ENCODE assay signal across 8 cellular contexts in genomic region chr18:54392621-54393023, GRCh38. TPM values are rescaled to one million over a fixed set of nuclear protein-coding genes. Genes with fewer than 3 reads are reported as not detected.
DNase-seq lines count a peak whose midpoint lies in the region; ATAC-seq, FAIRE-seq and TF ChIP-seq lines count a peak whose summit lies in the region.

No MANE protein-coding gene starts in this region.

- TF ChIP-seq EP300 in HepG2 (IDR thresholded peaks at IDR 0.05; ENCODE audit: low read depth in 2 of 2, low read length in 2 of 2) (no peak), HepG2 (CRISPR knock-in tag; IDR thresholded peaks at IDR 0.05; ENCODE audit: borderline replicate concordance) (no peak)

- intact Hi-C loops in mammary epithelial cell (cut with micrococcal nuclease): loop anchor here (1.0 to 2.0 kb wide), 3 partner anchors 52 to 279 kb away; no protein-coding TSS in a partner anchor
- intact Hi-C loops in HepG2 (cut with micrococcal nuclease; ENCODE audit: unreplicated experiment): loop anchor here (1.0 kb wide), 1 partner anchor 279 kb away; no protein-coding TSS in a partner anchor
- intact Hi-C loops in vagina (cut with DNase I): no loop called here

- peaks cover 2% of the 10 kb centered on the region for H3K27me3 ChIP-seq in mammary epithelial cell (ENCODE audit: insufficient read depth, low read length)
- H3K27me3 ChIP-seq in HepG2 (ENCODE audit: control insufficient read depth in 1 of 2, insufficient read depth in 2 of 2, low read length in 2 of 2): no peaks in the 10 kb centered on the region; a peak in 1 of 5 replicates
- H3K27me3 ChIP-seq in vagina: no peaks in the 10 kb centered on the region

- no peak overlapping the region for H3K27ac ChIP-seq in mammary epithelial cell (ENCODE audit: insufficient read depth, low read depth, low read length)
- H3K27ac ChIP-seq in HepG2 (ENCODE audit: extremely low read length, insufficient read depth, low read length): no peak overlapping the region
- H3K27ac ChIP-seq in vagina: no peak overlapping the region

- TF ChIP-seq CTCF in mammary epithelial cell (conservative IDR thresholded peaks at IDR 0.05 in 1 of 2, IDR thresholded peaks at IDR 0.05 in 1 of 2; ENCODE audit: extremely low read depth in 1 of 2, insufficient read depth in 1 of 2, low read depth in 1 of 2, low read length in 2 of 2) (peak; percentile 68 to 72), HepG2 (CRISPR knock-in tag; IDR thresholded peaks at IDR 0.05) (peak; percentile 66), vagina (IDR thresholded peaks at IDR 0.05) (peak in 2 of 3 experiments; percentile 8 to 44)

- H2AFZ ChIP-seq in mammary epithelial cell (ENCODE audit: low read depth, low read length) (no peak overlapping the region), HepG2 (ENCODE audit: low read length) (no peak overlapping the region)

- peak; percentile 44 for ATAC-seq in GM21381 (IDR thresholded peaks at IDR 0.05; ENCODE audit: unreplicated experiment)
- peak; percentile 64 for ATAC-seq in HepG2

- H3K36me3 Mint-ChIP-seq in activated T-cell treated with anti-CD3 and anti-CD28 coated beads, Interleukin-2, amount 50 U/mL, for 24 hours (ENCODE audit: low read depth): no peaks in the 10 kb centered on the region

- peaks cover 16% of the 10 kb centered on the region for H3K4me1 ChIP-seq in mammary epithelial cell (ENCODE audit: insufficient read depth, low read length)
- peaks cover 24% of the 10 kb centered on the region for H3K4me1 ChIP-seq in HepG2 (ENCODE audit: insufficient read depth, low read length)
- no peaks in the 10 kb centered on the region for H3K4me1 ChIP-seq in vagina

- POLR2A ChIA-PET in HepG2 (lab: Yijun Ruan, JAX): no interaction called here

- H3K79me2 ChIP-seq in mammary epithelial cell (ENCODE audit: insufficient read depth, low read length) (no peaks in the 10 kb centered on the region), HepG2 (ENCODE audit: insufficient read depth, low read length) (no peaks in the 10 kb centered on the region)

- H3K9me3 Mint-ChIP-seq in activated T-cell treated with anti-CD3 and anti-CD28 coated beads, Interleukin-2, amount 50 U/mL, for 24 hours: no peaks in the 10 kb centered on the region

- WGBS in mammary epithelial cell (ENCODE audit: low coverage, missing lambda C conversion rate): 50% methylated on average over 2 of the region's 2 CpGs
- 39% methylated on average over 2 of the region's 2 CpGs for WGBS in HepG2 (ENCODE audit: low lambda C conversion rate)

- no peak overlapping the region for H3K27ac Mint-ChIP-seq in activated T-cell treated with anti-CD3 and anti-CD28 coated beads, Interleukin-2, amount 50 U/mL, for 24 hours

- H3K9me3 ChIP-seq in mammary epithelial cell (replicated peaks; ENCODE audit: insufficient read depth, low read length) (no peaks in the 10 kb centered on the region), HepG2 (ENCODE audit: low read length) (no peaks in the 10 kb centered on the region), vagina (no peaks in the 10 kb centered on the region)

- peaks cover 16% of the 10 kb centered on the region for H3K4me1 Mint-ChIP-seq in activated T-cell treated with anti-CD3 and anti-CD28 coated beads, Interleukin-2, amount 50 U/mL, for 24 hours (ENCODE audit: low read depth)

- H3K4me3 ChIP-seq in mammary epithelial cell (replicated peaks in 1 of 3; ENCODE audit: insufficient read depth in 1 of 3, low read depth in 2 of 3, low read length in 3 of 3) (no peak overlapping the region), HepG2 (replicated peaks in 1 of 3; ENCODE audit: insufficient read depth in 1 of 3, low read depth in 2 of 3, low read length in 3 of 3) (no peak overlapping the region), vagina (no peak overlapping the region)

- peak; percentile 67 for DNase-seq in GM03348 (ENCODE audit: low spot score)
- peak; percentile 36 for DNase-seq in HS-27A (ENCODE audit: low read depth)
- DNase-seq in NOMO-1 (lab: John Stamatoyannopoulos, UW; ENCODE audit: unreplicated experiment in 2 of 2): peak; percentile 15 to 60
- peak; percentile 44 for DNase-seq in mammary epithelial cell
- DNase-seq in HepG2 (ENCODE audit: low spot score): peak; percentile 52
- no peak for DNase-seq in vagina (ENCODE audit: extremely low spot score in 2 of 2)
- DNase-seq in activated T-cell treated with anti-CD3 and anti-CD28 coated beads, Interleukin-2, amount 50 U/mL, for 24 hours: no peak

- dilution Hi-C loops in mammary epithelial cell (cut with HindIII; ENCODE audit: low sequenced_read_pairs): no loop called here

- FAIRE-seq in HepG2 (lab: Jason Lieb, UNC): peak; percentile 15

- TF ChIP-seq RAD21 in HepG2 (CRISPR knock-in tag; IDR thresholded peaks at IDR 0.05): no peak

- H3K27me3 Mint-ChIP-seq in activated T-cell treated with anti-CD3 and anti-CD28 coated beads, Interleukin-2, amount 50 U/mL, for 24 hours: peaks cover 19% of the 10 kb centered on the region

- no peak overlapping the region for H3K4me3 Mint-ChIP-seq in activated T-cell treated with anti-CD3 and anti-CD28 coated beads, Interleukin-2, amount 50 U/mL, for 24 hours

- no peak overlapping the region for H3K9ac ChIP-seq in mammary epithelial cell (ENCODE audit: insufficient read depth, low read length)
- H3K9ac ChIP-seq in HepG2 (ENCODE audit: insufficient read depth, low read depth, low read length): no peak overlapping the region

- H4K20me1 ChIP-seq in mammary epithelial cell (ENCODE audit: insufficient read depth, low read length): no peaks in the 10 kb centered on the region
- H4K20me1 ChIP-seq in HepG2 (ENCODE audit: insufficient read depth, low read length): no peaks in the 10 kb centered on the region

- BruUV-seq in mammary epithelial cell (replicated peaks; lab: Mats Ljungman, UMichigan) (no TSS peak), HepG2 (replicated peaks; lab: Mats Ljungman, UMichigan) (no TSS peak)

- CTCF ChIA-PET in mammary epithelial cell (lab: Charles Lee; ENCODE audit: low non-redundant PET) (no interaction called here), HepG2 (lab: Yijun Ruan, JAX; ENCODE audit: low intra/inter-chr PET ratio, low total read pairs) (interaction anchor here (1.4 kb wide), 1 partner anchor 35 kb away, joined by 3 read pairs; the partner anchor contains the start of genes C18orf54 and STARD6)

- in situ Hi-C loops in mammary epithelial cell (cut with MboI; ENCODE audit: low sequenced_read_pairs in 2 of 2): no loop called here
- in situ Hi-C loops in HepG2 (cut with HindIII; ENCODE audit: extremely low pct_ligation_motif_present, low pct_unique_long_range_greater_than_20kb): no loop called here

- no peaks in the 10 kb centered on the region for H3K36me3 ChIP-seq in mammary epithelial cell (ENCODE audit: insufficient read depth, low read length)
- H3K36me3 ChIP-seq in HepG2 (replicated peaks in 1 of 2; ENCODE audit: control insufficient read depth in 1 of 2, insufficient read depth in 2 of 2, low read length in 2 of 2): no peaks in the 10 kb centered on the region
- H3K36me3 ChIP-seq in vagina: no peaks in the 10 kb centered on the region

- no peak overlapping the region for H3K4me2 ChIP-seq in mammary epithelial cell (ENCODE audit: insufficient read depth, low read depth, low read length)
- no peak overlapping the region for H3K4me2 ChIP-seq in HepG2 (ENCODE audit: low read depth, low read length)

- TF ChIP-seq POLR2A in HepG2 (IDR thresholded peaks at IDR 0.05; ENCODE audit: insufficient read depth in 1 of 2, low read depth in 2 of 2, low read length in 2 of 2) (no peak), vagina (IDR thresholded peaks at IDR 0.05) (no peak)

RNA-seq across cellular contexts. Expression of gene C18orf54, which starts 34.9 kb away (rescaled TPM):
- total RNA-seq in mammary epithelial cell: 10 to 100 TPM in 1 of 2 donors, 1 to 10 TPM in 1; 2.3 to 12.0 TPM
- 2.9 TPM for polyA plus RNA-seq in mammary epithelial cell
- 22.1 TPM for polyA minus RNA-seq in mammary epithelial cell
- 2.5 and 8.1 TPM in 2 replicates for total RNA-seq in HepG2 (2016; rRNA removed; fragmentation: Illumina TruSeq; extraction: Trizol)
- 0.79 and 0.91 TPM in 2 replicates for total RNA-seq in HepG2 (2016; cell fraction: cytosol; rRNA removed; fragmentation: Illumina TruSeq; extraction: Trizol; ENCODE audit: low read depth)
- total RNA-seq in HepG2 (2016; cell fraction: insoluble cytoplasmic fraction; rRNA removed; fragmentation: Illumina TruSeq; extraction: Trizol): 1.6 and 6.8 TPM in 2 replicates
- total RNA-seq in HepG2 (2016; cell fraction: membrane; rRNA removed; fragmentation: Illumina TruSeq; extraction: Trizol): 1.9 and 2.9 TPM in 2 replicates
- total RNA-seq in HepG2 (2016; cell fraction: nucleus; rRNA removed; fragmentation: Illumina TruSeq; extraction: Trizol): 4.2 and 4.6 TPM in 2 replicates
- 0.94 and 1.8 TPM in 2 replicates for polyA plus RNA-seq in HepG2 (2011; rRNA removed)
- polyA plus RNA-seq in HepG2 (2011; cell fraction: cytosol; rRNA removed): 0.30 and 0.56 TPM in 2 replicates
- 0.92 and 1.2 TPM in 2 replicates for polyA plus RNA-seq in HepG2 (2011; cell fraction: nucleus; rRNA removed)
- polyA plus RNA-seq in HepG2 (2012): 1.1 and 2.0 TPM in 2 replicates
- 0.14 and 0.19 TPM in 2 replicates for polyA plus RNA-seq in HepG2 (2016; cell fraction: cytosol; fragmentation: Illumina TruSeq; extraction: Trizol; ENCODE audit: low read depth)
- 5.7 and 6.0 TPM in 2 replicates for polyA plus RNA-seq in HepG2 (2016; cell fraction: insoluble cytoplasmic fraction; fragmentation: Illumina TruSeq; extraction: Trizol; ENCODE audit: low read depth)
- 0.69 and 0.83 TPM in 2 replicates for polyA plus RNA-seq in HepG2 (2016; cell fraction: membrane; fragmentation: Illumina TruSeq; extraction: Trizol; ENCODE audit: low read depth)
- 4.3 and 5.4 TPM in 2 replicates for polyA plus RNA-seq in HepG2 (2016; cell fraction: nucleus; fragmentation: Illumina TruSeq; extraction: Trizol; ENCODE audit: insufficient read depth, low read depth)
- polyA minus RNA-seq in HepG2 (2011; rRNA and poly(A)+ RNA removed; ENCODE audit: low replicate concordance): 0.74 and 1.1 TPM in 2 replicates
- polyA minus RNA-seq in HepG2 (2011; cell fraction: cytosol; rRNA and poly(A)+ RNA removed): 4.5 and 5.2 TPM in 2 replicates
- 5.5 and 7.2 TPM in 2 replicates for polyA minus RNA-seq in HepG2 (2011; cell fraction: nucleus; rRNA and poly(A)+ RNA removed)
- 1.7 TPM for total RNA-seq in vagina

RNA-seq across cellular contexts. Expression of gene STARD6, which starts 35.0 kb away (rescaled TPM):
- total RNA-seq in mammary epithelial cell (under 1 TPM in 1 of 2 donors, not detected in 1; 0.49 TPM), HepG2 (2016; rRNA removed; fragmentation: Illumina TruSeq; extraction: Trizol) (not detected in 2 replicates), vagina (not detected)
- polyA plus RNA-seq in mammary epithelial cell (0.14 TPM), HepG2 (2011; rRNA removed) (not detected in 2 replicates)
- not detected for polyA minus RNA-seq in mammary epithelial cell
- total RNA-seq in HepG2 (2016; cell fraction: cytosol; rRNA removed; fragmentation: Illumina TruSeq; extraction: Trizol; ENCODE audit: low read depth): not detected in 2 replicates
- total RNA-seq in HepG2 (2016; cell fraction: insoluble cytoplasmic fraction; rRNA removed; fragmentation: Illumina TruSeq; extraction: Trizol): not detected in 2 replicates
- total RNA-seq in HepG2 (2016; cell fraction: membrane; rRNA removed; fragmentation: Illumina TruSeq; extraction: Trizol): not detected in 2 replicates
- total RNA-seq in HepG2 (2016; cell fraction: nucleus; rRNA removed; fragmentation: Illumina TruSeq; extraction: Trizol): not detected in 2 replicates
- not detected in 2 replicates for polyA plus RNA-seq in HepG2 (2011; cell fraction: cytosol; rRNA removed)
- polyA plus RNA-seq in HepG2 (2011; cell fraction: nucleus; rRNA removed): not detected in 2 replicates
- polyA plus RNA-seq in HepG2 (2012): not detected in 2 replicates
- not detected in 2 replicates for polyA plus RNA-seq in HepG2 (2016; cell fraction: cytosol; fragmentation: Illumina TruSeq; extraction: Trizol; ENCODE audit: low read depth)
- not detected in 2 replicates for polyA plus RNA-seq in HepG2 (2016; cell fraction: insoluble cytoplasmic fraction; fragmentation: Illumina TruSeq; extraction: Trizol; ENCODE audit: low read depth)
- not detected in 2 replicates for polyA plus RNA-seq in HepG2 (2016; cell fraction: membrane; fragmentation: Illumina TruSeq; extraction: Trizol; ENCODE audit: low read depth)
- polyA plus RNA-seq in HepG2 (2016; cell fraction: nucleus; fragmentation: Illumina TruSeq; extraction: Trizol; ENCODE audit: insufficient read depth, low read depth): not detected in 2 replicates
- not detected in 2 replicates for polyA minus RNA-seq in HepG2 (2011; rRNA and poly(A)+ RNA removed; ENCODE audit: low replicate concordance)
- polyA minus RNA-seq in HepG2 (2011; cell fraction: cytosol; rRNA and poly(A)+ RNA removed): not detected in 2 replicates
- not detected in 2 replicates for polyA minus RNA-seq in HepG2 (2011; cell fraction: nucleus; rRNA and poly(A)+ RNA removed)

Comparison
In these comparisons a context has a peak if more than half of its experiments do, and no peak if none do; other contexts are left out.
1. DNase-seq: peak in GM03348 (single experiment), HS-27A (single experiment), NOMO-1 (2 of 2), mammary epithelial cell (single experiment) and HepG2 (single experiment); none in vagina (0 of 2) and activated T-cell treated with anti-CD3 and anti-CD28 coated beads, Interleukin-2, amount 50 U/mL, for 24 hours (single experiment).
2. Peak in every context shown above with its lines, with median percentiles within 50 percentile points of each other: CTCF ChIP-seq.